31 cellular contexts compared by ENCODE assay signal in the genomic region with DNA sequence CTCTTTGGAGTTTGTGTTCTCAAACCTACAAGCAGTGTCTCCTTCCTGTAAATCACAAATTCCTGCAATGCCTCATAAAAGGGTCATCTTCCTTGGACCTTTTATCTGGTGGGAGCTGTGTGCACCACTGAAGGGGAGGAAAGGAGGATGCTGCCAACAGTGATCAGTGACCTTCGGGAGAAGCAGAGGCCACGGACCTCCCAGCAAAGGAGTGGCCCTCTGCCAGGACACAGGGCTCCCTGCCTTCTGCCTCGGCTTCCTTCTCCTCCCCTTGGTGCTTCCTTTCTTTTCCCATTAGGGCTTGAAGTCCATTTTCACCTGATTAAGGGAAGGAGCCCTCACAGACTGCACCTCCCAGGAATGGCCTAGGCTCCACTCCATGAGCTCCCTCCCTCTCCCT.
A peak's percentile ranks its signal among the peaks of the same experiment; 100 is the strongest.
DNase-seq lines count a peak whose midpoint lies in the region; ATAC-seq and TF ChIP-seq lines count a peak whose summit lies in the region.
"Had no signal": no experiment of that assay in that cellular context is flagged by ENCODE, and none has a peak within 500 bp of the region (broad histone marks: within the 10 kb centered on the region; RNA-seq: fewer than 3 reads in every experiment).

No MANE protein-coding gene starts in this region.

- H3K27me3 ChIP-seq in Caco-2 (replicated peaks; ENCODE audit: control insufficient read depth, insufficient read depth, low read length) (no peaks in the 10 kb centered on the region), colonic mucosa (no peaks in the 10 kb centered on the region), gastrocnemius medialis (no peaks in the 10 kb centered on the region), PC-9 (ENCODE audit: insufficient read depth, low read depth) (no peaks in the 10 kb centered on the region)
- H3K27me3 ChIP-seq: cardiac muscle cell, esophagus muscularis mucosa had no signal

- H3K4me3 Mint-ChIP-seq in Caco-2 (ENCODE audit: unreplicated experiment), result peak overlapping the region; percentile 15
- H3K4me3 Mint-ChIP-seq in activated T-helper 2 cell treated with anti-CD3 and anti-CD28 coated beads, Interferon-gamma antibody, Interleukin-2, Interleukin-4, amounts not matched to agents 10 μg/mL and 5 μg/mL and 100 μg/mL, durations not matched to agents 14 hours and 24 hours and 36 hours (ENCODE audit: low read depth), result no peak overlapping the region
- H3K4me3 Mint-ChIP-seq: activated CD4-positive, alpha-beta memory T cell treated with anti-CD3 and anti-CD28 coated beads for 36 hours; activated naive CD8-positive, alpha-beta T cell treated with anti-CD3 and anti-CD28 coated beads for 36 hours; endodermal cell; natural killer cell treated with Interleukin-12 subunit alpha and Interleukin-12 subunit beta and Interleukin-15 and Interleukin-18, amount 100 ng/mL, for 72 hours had no signal

- TF ChIP-seq POLR2A in gastrocnemius medialis (IDR thresholded peaks at IDR 0.05), result no peak

- POLR2A ChIA-PET in Caco-2 (lab: Charles Lee), result no interaction called here
- POLR2A ChIA-PET in PC-9 (lab: Charles Lee; ENCODE audit: unreplicated experiment), result interaction anchor here (0.9 kb wide), 1 partner anchor 879 kb away, joined by 9 read pairs; no protein-coding TSS in a partner anchor

- H3K9me3 ChIP-seq in Caco-2, result peaks cover 9% of the 10 kb centered on the region; the same call in 1 of the 2 replicates
- H3K9me3 ChIP-seq in colonic mucosa, result no peaks in the 10 kb centered on the region
- no peaks in the 10 kb centered on the region for H3K9me3 ChIP-seq in gastrocnemius medialis
- H3K9me3 ChIP-seq in PC-9 (ENCODE audit: insufficient read depth, low read depth), result peaks cover 13% of the 10 kb centered on the region

- no peak for DNase-seq in Caco-2
- DNase-seq in colonic mucosa, result peak; percentile 51
- peak; percentile 62 for DNase-seq in left kidney (ENCODE audit: low read depth, low spot score)
- no peak for DNase-seq in gastrocnemius medialis
- DNase-seq in PC-9, result no peak
- no peak for DNase-seq in activated T-helper 2 cell treated with anti-CD3 and anti-CD28 coated beads, Interferon-gamma antibody, Interleukin-2, Interleukin-4, amounts not matched to agents 10 μg/mL and 5 μg/mL and 100 μg/mL, durations not matched to agents 14 hours and 24 hours and 36 hours (ENCODE audit: low spot score)
- DNase-seq in GM03348 (ENCODE audit: low spot score), result no peak
- DNase-seq: ACHN; activated CD4-positive, alpha-beta memory T cell treated with anti-CD3 and anti-CD28 coated beads for 36 hours; activated CD4-positive, CD25-positive, alpha-beta regulatory T cell treated with anti-CD3 and anti-CD28 coated beads, Interleukin-2, amount 50 U/mL, for 72 hours; activated naive CD8-positive, alpha-beta T cell treated with anti-CD3 and anti-CD28 coated beads for 36 hours; aorta; DMS53; endodermal cell; foreskin melanocyte; GF-D8; hippocampal formation; KG1; MM.1S; NCI-H2029 treated with DMSO at 0.1 percent for 48 hours; NCI-H226; stimulated activated CD4-positive, alpha-beta T cell treated with anti-CD3 and anti-CD28 coated beads, Interleukin-15, amount 100 ng/mL, for 24 hours; stimulated activated naive CD4-positive, alpha-beta T cell; T-helper 2 cell had no signal

- BruUV-seq in Caco-2 (replicated peaks; lab: Mats Ljungman, UMichigan) (no TSS peak), PC-9 (replicated peaks; lab: Mats Ljungman, UMichigan) (no TSS peak)

- H3K4me1 Mint-ChIP-seq in Caco-2 (ENCODE audit: low read depth, unreplicated experiment), result peaks cover 27% of the 10 kb centered on the region
- H3K4me1 Mint-ChIP-seq in activated T-helper 2 cell treated with anti-CD3 and anti-CD28 coated beads, Interferon-gamma antibody, Interleukin-2, Interleukin-4, amounts not matched to agents 10 μg/mL and 5 μg/mL and 100 μg/mL, durations not matched to agents 14 hours and 24 hours and 36 hours (ENCODE audit: low read depth), result peaks cover 12% of the 10 kb centered on the region

- peak overlapping the region in 1 of 2 donors; percentile 66 for H3K9ac ChIP-seq in colonic mucosa (ENCODE audit: low read depth in 2 of 2, low read length in 2 of 2)

- no peak for ATAC-seq in gastrocnemius medialis
- ATAC-seq: HCT116; natural killer cell treated with Interleukin-12 subunit alpha and Interleukin-12 subunit beta and Interleukin-15 and Interleukin-18, amount 100 ng/mL, for 72 hours; SK-N-SH treated with all-trans-retinoic acid at 6 μM for 48 hours had no signal

- H3K4me1 ChIP-seq in Caco-2 (peaks cover 43% of the 10 kb centered on the region), colonic mucosa (peaks cover 5% of the 10 kb centered on the region), gastrocnemius medialis (peaks cover 19 to 21% of the 10 kb centered on the region in 2 donors), PC-9 (replicated peaks; ENCODE audit: insufficient read depth) (peaks cover 8% of the 10 kb centered on the region)

- peaks cover 3% of the 10 kb centered on the region for H3K36me3 Mint-ChIP-seq in Caco-2 (ENCODE audit: insufficient read depth, unreplicated experiment)
- H3K36me3 Mint-ChIP-seq in activated T-helper 2 cell treated with anti-CD3 and anti-CD28 coated beads, Interferon-gamma antibody, Interleukin-2, Interleukin-4, amounts not matched to agents 10 μg/mL and 5 μg/mL and 100 μg/mL, durations not matched to agents 14 hours and 24 hours and 36 hours (ENCODE audit: low read depth), result no peaks in the 10 kb centered on the region
- H3K36me3 Mint-ChIP-seq: natural killer cell treated with Interleukin-12 subunit alpha and Interleukin-12 subunit beta and Interleukin-15 and Interleukin-18, amount 100 ng/mL, for 72 hours had no signal

- H2AFZ ChIP-seq in PC-9, result no peak overlapping the region

- H3K27ac ChIP-seq in colonic mucosa, result peak overlapping the region; percentile 77
- peak overlapping the region in 3 of 4 donors; percentile 4 to 27 (median 8) for H3K27ac ChIP-seq in gastrocnemius medialis
- no peak overlapping the region for H3K27ac ChIP-seq in PC-9
- H3K27ac ChIP-seq: cardiac muscle cell, esophagus muscularis mucosa, RWPE1, thoracic aorta had no signal

- in situ Hi-C loops in gastrocnemius medialis (cut with MboI; ENCODE audit: low sequenced_read_pairs in 4 of 4), result no loop called here

- no peaks in the 10 kb centered on the region for H3K9me2 ChIP-seq in PC-9 (ENCODE audit: insufficient read depth)

- peak overlapping the region; percentile 30 for H3K27ac Mint-ChIP-seq in Caco-2 (ENCODE audit: unreplicated experiment)
- no peak overlapping the region for H3K27ac Mint-ChIP-seq in activated T-helper 2 cell treated with anti-CD3 and anti-CD28 coated beads, Interferon-gamma antibody, Interleukin-2, Interleukin-4, amounts not matched to agents 10 μg/mL and 5 μg/mL and 100 μg/mL, durations not matched to agents 14 hours and 24 hours and 36 hours
- H3K27ac Mint-ChIP-seq: activated CD4-positive, alpha-beta memory T cell treated with anti-CD3 and anti-CD28 coated beads for 36 hours; activated naive CD8-positive, alpha-beta T cell treated with anti-CD3 and anti-CD28 coated beads for 36 hours; endodermal cell; natural killer cell treated with Interleukin-12 subunit alpha and Interleukin-12 subunit beta and Interleukin-15 and Interleukin-18, amount 100 ng/mL, for 72 hours had no signal

- H3K4me2 ChIP-seq in PC-9, result no peak overlapping the region

- TF ChIP-seq CTCF in Caco-2 (IDR thresholded peaks at IDR 0.05; ENCODE audit: insufficient read depth in 1 of 2, low read depth in 1 of 2, low read length in 1 of 2, severe bottlenecking in 1 of 2, unreplicated experiment in 1 of 2), result no peak
- TF ChIP-seq CTCF in colonic mucosa (IDR thresholded peaks at IDR 0.05), result no peak
- TF ChIP-seq CTCF in gastrocnemius medialis (IDR thresholded peaks at IDR 0.05 in 4 of 5, conservative IDR thresholded peaks at IDR 0.05 in 1 of 5), result no peak
- TF ChIP-seq CTCF in PC-9 (conservative IDR thresholded peaks at IDR 0.05), result no peak

- H3K36me3 ChIP-seq in Caco-2 (ENCODE audit: control insufficient read depth, insufficient read depth, low read length), result no peaks in the 10 kb centered on the region
- no peaks in the 10 kb centered on the region for H3K36me3 ChIP-seq in colonic mucosa
- no peaks in the 10 kb centered on the region for H3K36me3 ChIP-seq in gastrocnemius medialis
- H3K36me3 ChIP-seq in PC-9 (ENCODE audit: low read depth), result no peaks in the 10 kb centered on the region
- H3K36me3 ChIP-seq: cardiac muscle cell, esophagus muscularis mucosa, thoracic aorta had no signal

- intact Hi-C loops in Caco-2 (cut with micrococcal nuclease; ENCODE audit: unreplicated experiment), result no loop called here
- intact Hi-C loops in colonic mucosa (cut with DNase I), result no loop called here
- intact Hi-C loops in gastrocnemius medialis (cut with DNase I; ENCODE audit: low total_unique reads), result loop anchor here (10.0 kb wide), 1 partner anchor 1913 kb away; no protein-coding TSS in a partner anchor
- intact Hi-C loops in PC-9 (cut with micrococcal nuclease; ENCODE audit: unreplicated experiment), result loop anchor here (5.0 kb wide), 3 partner anchors 65 to 170 kb away; no protein-coding TSS in a partner anchor
- intact Hi-C loops in activated T-helper 2 cell treated with anti-CD3 and anti-CD28 coated beads, Interferon-gamma antibody, Interleukin-2, Interleukin-4, amounts not matched to agents 10 μg/mL and 5 μg/mL and 100 μg/mL, durations not matched to agents 14 hours and 24 hours and 36 hours (cut with micrococcal nuclease), result no loop called here

- peaks cover 11% of the 10 kb centered on the region for H3K9me3 Mint-ChIP-seq in Caco-2 (ENCODE audit: unreplicated experiment)
- H3K9me3 Mint-ChIP-seq in activated T-helper 2 cell treated with anti-CD3 and anti-CD28 coated beads, Interferon-gamma antibody, Interleukin-2, Interleukin-4, amounts not matched to agents 10 μg/mL and 5 μg/mL and 100 μg/mL, durations not matched to agents 14 hours and 24 hours and 36 hours, result peaks cover 10% of the 10 kb centered on the region

- 0 out of 2 replicates have a peak, but pooled peaks cover 3% of the 10 kb centered on the region for H3F3A ChIP-seq in PC-9 (ENCODE audit: insufficient read depth, low read depth)

- no peak overlapping the region for H3K4me3 ChIP-seq in Caco-2 (ENCODE audit: low read depth, low read length)
- H3K4me3 ChIP-seq in colonic mucosa, result no peak overlapping the region
- no peak overlapping the region for H3K4me3 ChIP-seq in gastrocnemius medialis
- H3K4me3 ChIP-seq in PC-9, result no peak overlapping the region
- H3K4me3 ChIP-seq: cardiac muscle cell, esophagus muscularis mucosa, thoracic aorta had no signal

- CTCF ChIA-PET in Caco-2 (lab: Charles Lee), result no interaction called here
- CTCF ChIA-PET in PC-9 (lab: Charles Lee), result no interaction called here

- H3K79me2 ChIP-seq in PC-9 (ENCODE audit: low read depth), result no peaks in the 10 kb centered on the region

- H3K27me3 Mint-ChIP-seq in Caco-2 (ENCODE audit: insufficient read depth, unreplicated experiment), result no peaks in the 10 kb centered on the region
- H3K27me3 Mint-ChIP-seq in activated T-helper 2 cell treated with anti-CD3 and anti-CD28 coated beads, Interferon-gamma antibody, Interleukin-2, Interleukin-4, amounts not matched to agents 10 μg/mL and 5 μg/mL and 100 μg/mL, durations not matched to agents 14 hours and 24 hours and 36 hours (ENCODE audit: low read depth), result peaks cover 10% of the 10 kb centered on the region
- H3K27me3 Mint-ChIP-seq: activated CD4-positive, alpha-beta memory T cell treated with anti-CD3 and anti-CD28 coated beads for 36 hours; activated naive CD8-positive, alpha-beta T cell treated with anti-CD3 and anti-CD28 coated beads for 36 hours had no signal

- no peaks in the 10 kb centered on the region for H4K20me1 ChIP-seq in PC-9 (ENCODE audit: insufficient read depth)

Comparison
In these comparisons a context has a peak if more than half of its experiments do, and no peak if none do; other contexts are left out.
1. DNase-seq: peak in colonic mucosa (single experiment) and left kidney (single experiment); none in Caco-2 (0 of 2), gastrocnemius medialis (0 of 2), PC-9 (0 of 2), activated T-helper 2 cell treated with anti-CD3 and anti-CD28 coated beads, Interferon-gamma antibody, Interleukin-2, Interleukin-4, amounts not matched to agents 10 μg/mL and 5 μg/mL and 100 μg/mL, durations not matched to agents 14 hours and 24 hours and 36 hours (single experiment) and GM03348 (single experiment).
2. intact Hi-C loops: an anchor here in gastrocnemius medialis (10.0 kb wide) and PC-9 (5.0 kb wide); none called in Caco-2, colonic mucosa and activated T-helper 2 cell treated with anti-CD3 and anti-CD28 coated beads, Interferon-gamma antibody, Interleukin-2, Interleukin-4, amounts not matched to agents 10 μg/mL and 5 μg/mL and 100 μg/mL, durations not matched to agents 14 hours and 24 hours and 36 hours.